ENCODE assay signal across 8 cellular contexts in genomic region chr17:8409966-8410881, GRCh38. TPM values are rescaled to one million over a fixed set of nuclear protein-coding genes. Genes with fewer than 3 reads are reported as not detected.
DNase-seq lines count a peak whose midpoint lies in the region; ATAC-seq and TF ChIP-seq lines count a peak whose summit lies in the region.

No MANE protein-coding gene starts in this region.

- H4K5ac ChIP-seq in H9 (ENCODE audit: insufficient read length, low read depth, low read length) = no peak overlapping the region

- H2BK15ac ChIP-seq in H9 (ENCODE audit: low read depth, low read length) = no peak overlapping the region

- ATAC-seq in GM21360 (IDR thresholded peaks at IDR 0.05; ENCODE audit: unreplicated experiment) = no peak

- no CpG with 5 or more reads among the region's 19 CpGs for WGBS in H9 (ENCODE audit: extremely low coverage, insufficient read length, low lambda C conversion rate)

- no peak overlapping the region for H3K18ac ChIP-seq in H9 (ENCODE audit: insufficient read length, low read depth, low read length)

- H3K14ac ChIP-seq in H9 (ENCODE audit: insufficient read depth, low read length) = no peak overlapping the region

- no peak overlapping the region for H3K56ac ChIP-seq in H9 (ENCODE audit: insufficient read length, low read depth, low read length)

- H3K27me3 ChIP-seq in H9 (ENCODE audit: insufficient read depth, low read length) = no peaks in the 10 kb centered on the region

- H3K9me3 ChIP-seq in H9 (ENCODE audit: control insufficient read depth, low read depth, low read length) = no peaks in the 10 kb centered on the region

- no peaks in the 10 kb centered on the region for H4K20me1 ChIP-seq in H9 (ENCODE audit: control insufficient read depth, insufficient read depth, insufficient read length)

- H3K9me3 Mint-ChIP-seq in H9 (no peaks in the 10 kb centered on the region), chondrocyte (ENCODE audit: low read depth) (no peaks in the 10 kb centered on the region)

- no peak overlapping the region for H2AK5ac ChIP-seq in H9 (ENCODE audit: insufficient read length, low read length)

- DNase-seq in AG08395 (ENCODE audit: low spot score) (peak; percentile 85), H9 (peak; percentile 95), NCI-H345 treated with DMSO at 0.1 percent for 48 hours (lab: John Stamatoyannopoulos, UW; ENCODE audit: unreplicated experiment) (peak; percentile 56), chondrocyte (ENCODE audit: low spot score) (no peak), kidney glomerular epithelial cell (lab: John Stamatoyannopoulos, UW) (peak; percentile 85)
- peak; percentile 67 for DNase-seq in activated CD4-positive, alpha-beta T cell treated with anti-CD3 and anti-CD28 coated beads for 1 hour
- DNase-seq in stimulated activated CD4-positive, alpha-beta T cell treated with anti-CD3 and anti-CD28 coated beads, Interleukin-1b, Interleukin-23, amount 100 ng/mL, for 48 hours = peak; percentile 71

- no peak overlapping the region for H3K23ac ChIP-seq in H9 (ENCODE audit: insufficient read length, low read depth, low read length)

- no peak overlapping the region for H3K27ac ChIP-seq in H9 (ENCODE audit: insufficient read length, low read depth, low read length)

- TF ChIP-seq CTCF in H9 (conservative IDR thresholded peaks at IDR 0.05) = peak; percentile 95
- TF ChIP-seq CTCF in chondrocyte (IDR thresholded peaks at IDR 0.05) = peak; percentile 90

- H3K4me1 ChIP-seq in H9 (ENCODE audit: insufficient read depth, low read length) = no peaks in the 10 kb centered on the region

- H3K4me3 Mint-ChIP-seq in H9 (no peak overlapping the region), chondrocyte (ENCODE audit: unreplicated experiment) (no peak overlapping the region)

- H3K79me2 ChIP-seq in H9 (ENCODE audit: insufficient read depth, low read length) = no peaks in the 10 kb centered on the region

- H3T11ph ChIP-seq in H9 (ENCODE audit: low read length) = no peak overlapping the region

- H2BK12ac ChIP-seq in H9 (ENCODE audit: insufficient read length, low read depth, low read length) = no peak overlapping the region

- H3K4me1 Mint-ChIP-seq in H9 (peaks cover 14 to 15% of the 10 kb centered on the region in 2 experiments), chondrocyte (ENCODE audit: low read depth) (peaks cover 5% of the 10 kb centered on the region)

- H4K91ac ChIP-seq in H9 (ENCODE audit: insufficient read length, low read depth, low read length) = no peak overlapping the region

- H3K4me2 ChIP-seq in H9 (ENCODE audit: insufficient read depth, insufficient read length, low read length) = peak overlapping the region; percentile 10

- H2BK20ac ChIP-seq in H9 (ENCODE audit: low read depth, low read length, poor library complexity, severe bottlenecking) = no peak overlapping the region

- H2BK120ac ChIP-seq in H9 (ENCODE audit: low read depth, low read length, poor library complexity, severe bottlenecking) = no peak overlapping the region

- H3K27ac Mint-ChIP-seq in H9 (no peak overlapping the region; a peak in 1 of 7 replicates), chondrocyte (ENCODE audit: unreplicated experiment) (no peak overlapping the region)

- no peak overlapping the region for H3K4ac ChIP-seq in H9 (ENCODE audit: low read depth, low read length)

- H3K36me3 Mint-ChIP-seq in H9 (ENCODE audit: insufficient read depth in 1 of 3, low read depth in 3 of 3) (no peaks in the 10 kb centered on the region), chondrocyte (ENCODE audit: low read depth) (no peaks in the 10 kb centered on the region)

- peak overlapping the region; percentile 82 for H2AFZ ChIP-seq in H9 (ENCODE audit: low read length)

- no peaks in the 10 kb centered on the region for H3K79me1 ChIP-seq in H9 (ENCODE audit: insufficient read depth, low read depth, low read length, poor library complexity, severe bottlenecking)

- no peak overlapping the region for H4K8ac ChIP-seq in H9 (replicated peaks; ENCODE audit: insufficient read length, low read depth, low read length)

- H2BK5ac ChIP-seq in H9 (ENCODE audit: insufficient read length, low read length) = no peak overlapping the region

- H3K27me3 Mint-ChIP-seq in H9 (ENCODE audit: low read depth) (peaks cover 2% of the 10 kb centered on the region; the same call in 1 of the 2 replicates), chondrocyte (ENCODE audit: low read depth) (peaks cover 12% of the 10 kb centered on the region)

- H3K9ac ChIP-seq in H9 (ENCODE audit: extremely low read depth, insufficient read length, low read length) = no peak overlapping the region

- no peaks in the 10 kb centered on the region for H3K23me2 ChIP-seq in H9 (ENCODE audit: insufficient read length, low read depth, low read length, poor library complexity, severe bottlenecking)

RNA-seq across cellular contexts. Expression of gene RNF222, which starts 12.6 kb away (rescaled TPM):
- total RNA-seq in H9 (2021) (0.07 and 0.09 TPM in 2 replicates), chondrocyte (not detected in 3 replicates)

RNA-seq across cellular contexts. Expression of gene NDEL1, which starts 25.5 kb away (rescaled TPM):
- total RNA-seq in H9 (2021) (32.9 and 38.4 TPM in 2 replicates), chondrocyte (112 to 120 TPM (median 115 TPM) in 3 replicates)

RNA-seq across cellular contexts. Expression of gene RPL26, which starts 27.2 kb away (rescaled TPM):
- 2,434 and 2,435 TPM in 2 replicates for total RNA-seq in H9 (2021)
- total RNA-seq in chondrocyte = 1,065 to 1,130 TPM (median 1,086 TPM) in 3 replicates
